8 cellular contexts compared by ENCODE assay signal in the genomic region with DNA sequence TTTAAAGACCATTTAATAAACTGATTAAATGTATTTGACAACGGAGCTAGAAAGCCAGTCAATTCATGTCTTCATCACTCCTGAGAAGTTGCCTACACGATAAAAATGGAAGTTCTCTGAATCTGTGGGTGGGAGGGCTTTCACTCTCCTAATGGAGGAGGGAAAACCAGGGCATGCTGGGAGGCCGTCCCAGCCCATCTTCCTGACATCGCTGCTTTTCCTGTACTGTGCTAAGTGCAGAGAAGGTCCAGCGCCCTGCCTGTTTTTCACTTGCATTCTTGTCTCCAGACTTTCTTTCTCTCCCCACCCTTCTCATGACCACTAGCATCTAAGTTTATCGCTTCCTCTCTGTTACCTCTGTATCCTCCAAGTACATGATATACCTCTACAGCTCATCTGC.
"Had no signal": no experiment of that assay in that cellular context is flagged by ENCODE, and none has a peak within 500 bp of the region (broad histone marks: within the 10 kb centered on the region; RNA-seq: fewer than 3 reads in every experiment).

No MANE protein-coding gene starts in this region.

- ATAC-seq: HepG2, K562 had no signal

- H3K27ac ChIP-seq: HL-60, KMS-11 had no signal

- DNase-seq: IMR-90, KBM-7, KG1 had no signal

- H3K4me3 ChIP-seq: K562 had no signal

- FAIRE-seq: HepG2, HTR-8/SVneo, K562 had no signal
